17 cellular contexts compared by ENCODE assay signal in genomic region chr4:28211714-28212470, GRCh38.
"Had no signal": no experiment of that assay in that cellular context is flagged by ENCODE, and none has a peak within 500 bp of the region (broad histone marks: within the 10 kb centered on the region; RNA-seq: fewer than 3 reads in every experiment).

No MANE protein-coding gene starts in this region.

- H3K4me3 ChIP-seq: coronary artery, gastrocnemius medialis, heart right ventricle, lower lobe of right lung, pancreas, stomach, testis, upper lobe of right lung had no signal

- H3K27ac ChIP-seq: coronary artery, epithelial cell of prostate, gastrocnemius medialis, heart right ventricle, lower lobe of right lung, pancreas, stomach, testis, upper lobe of right lung had no signal

- H3K4me1 ChIP-seq: gastrocnemius medialis, heart right ventricle, lower lobe of right lung, pancreas, stomach, testis, upper lobe of right lung had no signal

- DNase-seq: activated CD4-positive, alpha-beta T cell treated with anti-CD3 and anti-CD28 coated beads, Interleukin-2, amount 50 U/mL, for 1 hour; activated CD8-positive, alpha-beta memory T cell treated with anti-CD3 and anti-CD28 coated beads for 24 hours; activated naive CD4-positive, alpha-beta T cell; activated naive CD8-positive, alpha-beta T cell treated with anti-CD3 and anti-CD28 coated beads, Interleukin-2, amount 10 ng/mL, durations not matched to agents 7 days and 5 days; effector memory CD4-positive, alpha-beta T cell; gastrocnemius medialis; heart right ventricle; left cardiac atrium; lower lobe of right lung; naive thymus-derived CD4-positive, alpha-beta T cell; pancreas; stimulated activated CD4-positive, alpha-beta T cell treated with anti-CD3 and anti-CD28 coated beads, Interleukin-1b, Interleukin-23, amount 100 ng/mL, for 48 hours; stomach; testis; upper lobe of right lung had no signal

- H3K9me3 ChIP-seq: gastrocnemius medialis, heart right ventricle, lower lobe of right lung, pancreas, stomach, testis, upper lobe of right lung had no signal

- H3K27me3 ChIP-seq: gastrocnemius medialis, heart right ventricle, pancreas, stomach, testis, upper lobe of right lung had no signal

- FAIRE-seq: pancreas had no signal

- H3K36me3 ChIP-seq: gastrocnemius medialis, heart right ventricle, lower lobe of right lung, pancreas, stomach, upper lobe of right lung had no signal
